ENCODE assay signal across 18 cellular contexts in genomic region chr1:174572771-174573170, GRCh38.
DNase-seq lines count a peak whose midpoint lies in the region; ATAC-seq, FAIRE-seq and TF ChIP-seq lines count a peak whose summit lies in the region.
"Had no signal": no experiment of that assay in that cellular context is flagged by ENCODE, and none has a peak within 500 bp of the region (broad histone marks: within the 10 kb centered on the region; RNA-seq: fewer than 3 reads in every experiment).

No MANE protein-coding gene starts in this region.

- peak; percentile 43 for FAIRE-seq in islet of Langerhans (lab: Jason Lieb, UNC)
- FAIRE-seq: GM12892, GM18507, H54, HepG2 had no signal

- DNase-seq in NCI-H446 treated with DMSO at 0.1 percent for 48 hours (lab: John Stamatoyannopoulos, UW) (peak; percentile 38), fibroblast of mammary gland (ENCODE audit: low read depth) (peak; percentile 68), mesothelial cell of epicardium (ENCODE audit: low spot score in 2 of 2, unreplicated experiment in 2 of 2) (no peak), inferior parietal cortex (ENCODE audit: extremely low spot score) (no peak)
- DNase-seq in effector CD4-positive, alpha-beta T cell: no peak
- DNase-seq: ACHN; AML-193; Caco-2; CD4-positive, alpha-beta T cell; HCEC 1CT had no signal

- H3K27ac Mint-ChIP-seq in mesothelial cell of epicardium: no peak overlapping the region
- H3K27ac Mint-ChIP-seq: CD4-positive, alpha-beta T cell; GM23338; IgD-negative memory B cell had no signal

- TF ChIP-seq CTCF in fibroblast of mammary gland (conservative IDR thresholded peaks at IDR 0.05; ENCODE audit: control insufficient read depth, insufficient read depth, low read depth, low read length): no peak
- TF ChIP-seq CTCF in mesothelial cell of epicardium (IDR thresholded peaks at IDR 0.05; ENCODE audit: unreplicated experiment): no peak

- peaks cover 29% of the 10 kb centered on the region for H3K9me3 Mint-ChIP-seq in mesothelial cell of epicardium

- no peak overlapping the region for H3K4me3 Mint-ChIP-seq in mesothelial cell of epicardium
- H3K4me3 Mint-ChIP-seq: CD4-positive, alpha-beta T cell; GM23338; IgD-negative memory B cell had no signal

- no peak overlapping the region for H3K4me3 ChIP-seq in fibroblast of mammary gland (ENCODE audit: control insufficient read depth, low read depth, low read length)
- H3K4me3 ChIP-seq: GM23338 had no signal

- no peak for ATAC-seq in GM21447 (IDR thresholded peaks at IDR 0.05; ENCODE audit: unreplicated experiment)
- ATAC-seq: GM23338, HepG2 had no signal

- no peaks in the 10 kb centered on the region for H3K27me3 Mint-ChIP-seq in mesothelial cell of epicardium (ENCODE audit: low read depth)
- H3K27me3 Mint-ChIP-seq: CD4-positive, alpha-beta T cell; IgD-negative memory B cell had no signal

- H3K4me1 Mint-ChIP-seq in mesothelial cell of epicardium: no peaks in the 10 kb centered on the region

- peaks cover 5% of the 10 kb centered on the region for H3K36me3 Mint-ChIP-seq in mesothelial cell of epicardium

Comparison
In these comparisons a context has a peak if more than half of its experiments do, and no peak if none do; other contexts are left out.
1. DNase-seq: peak in NCI-H446 treated with DMSO at 0.1 percent for 48 hours (single experiment) and fibroblast of mammary gland (single experiment); none in mesothelial cell of epicardium (0 of 2), effector CD4-positive, alpha-beta T cell (single experiment) and inferior parietal cortex (single experiment).